In genomic region chr11:19040051-19040450, GRCh38 we compare ENCODE assay signal across 9 cellular contexts. TPM values are rescaled to one million over a fixed set of nuclear protein-coding genes. Genes with fewer than 3 reads are reported as not detected.
"Had no signal": no experiment of that assay in that cellular context is flagged by ENCODE, and none has a peak within 500 bp of the region (broad histone marks: within the 10 kb centered on the region; RNA-seq: fewer than 3 reads in every experiment).

No MANE protein-coding gene starts in this region.

- H3K4me3 Mint-ChIP-seq: GM23338, HFFc6 had no signal

- H3K4me2 ChIP-seq: GM23338 had no signal

- H3K27ac ChIP-seq: GM23248 had no signal

- H3K9ac ChIP-seq: GM23248 had no signal

- DNase-seq: GM23248, GOT3, H7, HCEC 1CT, HFFc6 had no signal

- H3K4me1 ChIP-seq: HAP-1 had no signal

- H3K9me3 ChIP-seq: HAP-1 had no signal

- H3K4me3 ChIP-seq: GM23248, GM23338, HAP-1 had no signal

- H3K27ac Mint-ChIP-seq: GM23338, HFFc6 had no signal

- H2AFZ ChIP-seq: GM23248, GM23338 had no signal

- H3K4me1 Mint-ChIP-seq: GM23338 had no signal

- H3K36me3 ChIP-seq: HAP-1 had no signal

RNA-seq across cellular contexts. Expression of gene MRGPRX2, which starts 20.5 kb away (rescaled TPM):
- total RNA-seq: GM23248, GM23338, H1, H4, H7, HFFc6 had no signal
- polyA plus RNA-seq: GM23248, GM23338, H1 had no signal
